ENCODE assay signal across 8 cellular contexts in genomic region chr7:149598721-149599308, GRCh38.
A peak's percentile ranks its signal among the peaks of the same experiment; 100 is the strongest.
DNase-seq lines count a peak whose midpoint lies in the region; ATAC-seq and TF ChIP-seq lines count a peak whose summit lies in the region.

No MANE protein-coding gene starts in this region.

- H3K27ac ChIP-seq in A673 (ENCODE audit: low read depth, low read length, poor library complexity, severe bottlenecking) (no peak overlapping the region), brain microvascular endothelial cell (no peak overlapping the region), liver (ENCODE audit: low read depth in 1 of 2, low read length in 2 of 2) (no peak overlapping the region)

- peak; percentile 51 for TF ChIP-seq CTCF in A673 (conservative IDR thresholded peaks at IDR 0.05; ENCODE audit: low read depth, low read length)
- TF ChIP-seq CTCF in GM10266 (IDR thresholded peaks at IDR 0.05; ENCODE audit: control insufficient read depth, insufficient read depth, low read depth, missing control alignments) = peak; percentile 55
- TF ChIP-seq CTCF in LNCAP (IDR thresholded peaks at IDR 0.05) = peak; percentile 80
- TF ChIP-seq CTCF in brain microvascular endothelial cell (IDR thresholded peaks at IDR 0.05; ENCODE audit: low read depth, low read length, missing control alignments) = peak; percentile 70
- TF ChIP-seq CTCF in liver (IDR thresholded peaks at IDR 0.05; ENCODE audit: low read depth, low read length, missing input control) = peak; percentile 18

- ATAC-seq in GM18909 (IDR thresholded peaks at IDR 0.05; ENCODE audit: poor library complexity, unreplicated experiment) (no peak), GM21737 (IDR thresholded peaks at IDR 0.05; ENCODE audit: unreplicated experiment) (no peak)

- H3K36me3 ChIP-seq in A673 (ENCODE audit: insufficient read depth, low read length, poor library complexity, severe bottlenecking) (peaks cover 11% of the 10 kb centered on the region), brain microvascular endothelial cell (replicated peaks) (peaks cover 22% of the 10 kb centered on the region), liver (ENCODE audit: control insufficient read depth in 4 of 4, insufficient read depth in 3 of 4, low read depth in 1 of 4, low read length in 3 of 4) (peaks cover 7 to 31% (median 18%) of the 10 kb centered on the region in 4 donors)

- H3K9me3 ChIP-seq in A673 (ENCODE audit: low read depth, low read length, poor library complexity, severe bottlenecking) = no peaks in the 10 kb centered on the region
- no peaks in the 10 kb centered on the region for H3K9me3 ChIP-seq in liver (ENCODE audit: control insufficient read depth in 4 of 4, low read length in 3 of 4)

- intact Hi-C loops in A673 (cut with micrococcal nuclease; ENCODE audit: unreplicated experiment) = no loop called here

- no TSS peak for BruUV-seq in A673 (replicated peaks; lab: Mats Ljungman, UMichigan)

- TF ChIP-seq RAD21 in liver (IDR thresholded peaks at IDR 0.05) = peak; percentile 21 to 60

- peak; percentile 36 for DNase-seq in A673 (ENCODE audit: low spot score)
- peak; percentile 33 for DNase-seq in GM10266 (ENCODE audit: extremely low spot score)
- peak; percentile 31 for DNase-seq in brain microvascular endothelial cell
- DNase-seq in NCI-H510A (lab: John Stamatoyannopoulos, UW) = no peak

- H3K27me3 ChIP-seq in A673 (replicated peaks; ENCODE audit: insufficient read depth, low read depth, low read length, poor library complexity) (no peaks in the 10 kb centered on the region), brain microvascular endothelial cell (replicated peaks) (no peaks in the 10 kb centered on the region), liver (ENCODE audit: control insufficient read depth in 4 of 4, insufficient read depth in 4 of 4, low read length in 3 of 4) (no peaks in the 10 kb centered on the region)

- CTCF ChIA-PET in A673 (lab: Charles Lee) = no interaction called here

- H3K4me1 ChIP-seq in A673 (ENCODE audit: insufficient read depth, low read length, poor library complexity, severe bottlenecking) (no peaks in the 10 kb centered on the region), liver (ENCODE audit: control insufficient read depth in 4 of 4, insufficient read depth in 4 of 4, low read length in 3 of 4) (no peaks in the 10 kb centered on the region)

- WGBS in liver = 94% methylated on average over 1 of the region's 1 CpG

- in situ Hi-C loops in brain microvascular endothelial cell (cut with HindIII; ENCODE audit: low pct_ligation_motif_present, low sequenced_read_pairs) = no loop called here

- H3K9ac ChIP-seq in liver (ENCODE audit: low read depth in 1 of 2, low read length in 2 of 2) = no peak overlapping the region

- POLR2A ChIA-PET in A673 (lab: Charles Lee; ENCODE audit: low non-redundant PET) = no interaction called here

- H3K4me3 ChIP-seq in A673 (ENCODE audit: low read depth, low read length, poor library complexity, severe bottlenecking) = no peak overlapping the region
- H3K4me3 ChIP-seq in brain microvascular endothelial cell (ENCODE audit: low read depth, low read length) = no peak overlapping the region
- no peak overlapping the region for H3K4me3 ChIP-seq in liver (ENCODE audit: low read depth in 1 of 3, low read length in 3 of 3)

TF ChIP-seq in liver, 16 proteins besides CTCF, POLR2A, EP300 and RAD21:
- TF ChIP-seq SP1 (IDR thresholded peaks at IDR 0.05) = no peak
- no peak for TF ChIP-seq NR2F2 (IDR thresholded peaks at IDR 0.05)
- no peak for TF ChIP-seq ATF3 (IDR thresholded peaks at IDR 0.05)
- TF ChIP-seq FOXA2 (IDR thresholded peaks at IDR 0.05) = no peak
- no peak for TF ChIP-seq MAX (IDR thresholded peaks at IDR 0.05)
- TF ChIP-seq HNF4A (conservative IDR thresholded peaks at IDR 0.05) = no peak
- TF ChIP-seq FOXA1 (IDR thresholded peaks at IDR 0.05) = no peak
- no peak for TF ChIP-seq JUND (IDR thresholded peaks at IDR 0.05)
- TF ChIP-seq TAF1 (conservative IDR thresholded peaks at IDR 0.05) = no peak

Comparison
In these comparisons a context has a peak if more than half of its experiments do, and no peak if none do; other contexts are left out.
1. CTCF ChIP-seq: peak in every context shown above with its lines; median percentile 80 in LNCAP; 70 in brain microvascular endothelial cell; 55 in GM10266; 51 in A673; 18 in liver.